In the genomic region with DNA sequence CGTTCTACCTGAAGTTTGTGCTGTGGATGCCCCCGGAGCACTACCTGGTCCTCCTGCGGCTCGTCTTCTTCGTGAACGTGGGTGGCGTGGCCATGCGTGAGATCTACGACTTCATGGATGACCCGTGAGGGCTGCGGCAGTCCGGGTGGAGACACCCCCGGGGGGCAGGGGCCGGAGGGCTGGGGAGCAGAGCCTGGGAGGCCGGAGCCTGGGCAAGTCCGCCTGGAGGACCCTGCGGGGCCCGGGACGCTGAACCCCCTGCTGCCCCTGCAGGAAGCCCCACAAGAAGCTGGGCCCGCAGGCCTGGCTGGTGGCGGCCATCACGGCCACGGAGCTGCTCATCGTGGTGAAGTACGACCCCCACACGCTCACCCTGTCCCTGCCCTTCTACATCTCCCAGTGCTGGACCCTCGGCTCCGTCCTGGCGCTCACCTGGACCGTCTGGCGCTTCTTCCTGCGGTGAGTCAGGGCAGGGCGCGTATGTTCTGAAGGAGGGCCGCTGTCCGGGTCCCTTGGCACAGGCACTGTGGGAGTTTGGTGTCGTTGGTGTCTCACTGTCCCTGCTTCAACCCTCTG, we compare ENCODE assay signal across 22 cellular contexts. TPM values are rescaled to one million over a fixed set of nuclear protein-coding genes. Genes with fewer than 3 reads are reported as not detected.
"Had no signal": no experiment of that assay in that cellular context is flagged by ENCODE, and none has a peak within 500 bp of the region (broad histone marks: within the 10 kb centered on the region; RNA-seq: fewer than 3 reads in every experiment).

No MANE protein-coding gene starts in this region.

- H3K27me3 ChIP-seq: brain microvascular endothelial cell had no signal

- DNase-seq: activated B cell treated with CpG ODN at 0.5 μM for 24 hours; activated CD4-positive, alpha-beta memory T cell treated with anti-CD3 and anti-CD28 coated beads for 36 hours; activated CD4-positive, alpha-beta T cell treated with anti-CD3 and anti-CD28 coated beads for 1 hour; activated CD4-positive, alpha-beta T cell treated with anti-CD3 and anti-CD28 coated beads, Interleukin-2, amount 10 ng/mL, durations not matched to agents 7 days and 5 days; activated CD8-positive, alpha-beta memory T cell treated with anti-CD3 and anti-CD28 coated beads for 24 hours; activated gamma-delta T cell; activated naive CD4-positive, alpha-beta T cell treated with anti-CD3 and anti-CD28 coated beads for 36 hours; activated T-cell treated with anti-CD3 and anti-CD28 coated beads, Interleukin-2, amount 50 U/mL, for 4 hours; brain microvascular endothelial cell; Karpas-422; MM.1S; NCI-H1105; NCI-H1436; NCI-H1694 treated with DMSO at 0.1 percent for 48 hours; NCI-H2029 treated with DMSO at 0.1 percent for 48 hours; NCI-H345; NCI-H510A; NCI-H526 treated with DMSO at 0.1 percent for 48 hours; NK-92 treated with Interleukin-12 subunit alpha and Interleukin-12 subunit beta, amount 100 ng/mL, for 24 hours; OCI-M1; SHP77 treated with DMSO at 0.1 percent for 48 hours had no signal

- H3K27ac ChIP-seq: brain microvascular endothelial cell had no signal

RNA-seq across cellular contexts. Expression of a gene that starts 47.9 kb away (rescaled TPM):
- total RNA-seq: SK-MEL-5 had no signal
